In the genomic region with DNA sequence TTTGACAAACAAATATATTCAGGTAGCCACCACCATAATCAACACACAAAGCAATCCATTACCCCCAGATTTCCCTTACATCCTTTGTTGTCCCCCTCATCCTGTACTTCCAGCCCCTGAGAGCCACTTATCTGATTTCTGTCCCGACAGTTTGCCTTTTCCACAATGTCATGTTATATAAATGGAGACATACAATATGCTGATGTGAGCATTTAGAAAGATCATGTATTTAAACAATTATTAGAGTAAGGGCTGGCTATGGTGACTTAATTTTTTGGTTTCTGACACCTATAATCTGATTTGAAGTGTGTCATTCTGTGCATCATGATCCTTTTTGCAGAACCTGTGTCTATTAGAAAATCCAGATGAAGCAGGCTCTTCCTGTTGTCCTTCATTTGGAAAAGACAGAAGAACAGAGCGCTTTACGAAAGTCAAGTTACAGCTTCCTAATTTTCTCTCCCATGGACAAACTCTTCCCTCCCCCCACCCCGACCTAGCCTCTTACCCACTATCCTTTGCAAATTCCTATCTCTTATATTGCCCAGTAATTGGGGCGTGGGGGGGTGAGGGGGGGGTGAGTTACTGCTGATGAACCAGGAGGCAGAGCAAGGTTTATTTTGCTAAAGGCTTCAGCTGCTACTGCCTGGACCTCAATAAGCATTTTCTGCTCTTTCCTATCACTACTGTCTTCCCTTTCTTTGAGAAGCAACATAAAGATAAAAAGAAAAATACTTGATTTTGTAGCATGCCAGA, we compare ENCODE assay signal across 1 cellular context.
TF ChIP-seq lines count a peak whose summit lies in the region.

No MANE protein-coding gene starts in this region.

TF ChIP-seq in HepG2, 621 proteins besides CTCF, POLR2A, EP300 and RAD21:
- TF ChIP-seq ZNF737 (CRISPR knock-in tag; IDR thresholded peaks at IDR 0.05; ENCODE audit: borderline replicate concordance) (no peak), ZNF572 (CRISPR knock-in tag; IDR thresholded peaks at IDR 0.05) (no peak), MAFK (conservative IDR thresholded peaks at IDR 0.05 in 1 of 2, IDR thresholded peaks at IDR 0.05 in 1 of 2; ENCODE audit: low read length in 2 of 2) (peak; percentile 74 to 78), AKAP8 (CRISPR knock-in tag; IDR thresholded peaks at IDR 0.05) (no peak), MAFF (IDR thresholded peaks at IDR 0.05; ENCODE audit: low read depth, low read length) (peak; percentile 60; the same call in 1 of the 2 replicates)
- TF ChIP-seq, protein P1, sequence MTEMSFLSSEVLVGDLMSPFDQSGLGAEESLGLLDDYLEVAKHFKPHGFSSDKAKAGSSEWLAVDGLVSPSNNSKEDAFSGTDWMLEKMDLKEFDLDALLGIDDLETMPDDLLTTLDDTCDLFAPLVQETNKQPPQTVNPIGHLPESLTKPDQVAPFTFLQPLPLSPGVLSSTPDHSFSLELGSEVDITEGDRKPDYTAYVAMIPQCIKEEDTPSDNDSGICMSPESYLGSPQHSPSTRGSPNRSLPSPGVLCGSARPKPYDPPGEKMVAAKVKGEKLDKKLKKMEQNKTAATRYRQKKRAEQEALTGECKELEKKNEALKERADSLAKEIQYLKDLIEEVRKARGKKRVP (CRISPR knock-in tag; IDR thresholded peaks at IDR 0.05): no peak
TF ChIP-seq in HepG2: peak in this region for 2.
